8 cellular contexts compared by ENCODE assay signal in the genomic region with DNA sequence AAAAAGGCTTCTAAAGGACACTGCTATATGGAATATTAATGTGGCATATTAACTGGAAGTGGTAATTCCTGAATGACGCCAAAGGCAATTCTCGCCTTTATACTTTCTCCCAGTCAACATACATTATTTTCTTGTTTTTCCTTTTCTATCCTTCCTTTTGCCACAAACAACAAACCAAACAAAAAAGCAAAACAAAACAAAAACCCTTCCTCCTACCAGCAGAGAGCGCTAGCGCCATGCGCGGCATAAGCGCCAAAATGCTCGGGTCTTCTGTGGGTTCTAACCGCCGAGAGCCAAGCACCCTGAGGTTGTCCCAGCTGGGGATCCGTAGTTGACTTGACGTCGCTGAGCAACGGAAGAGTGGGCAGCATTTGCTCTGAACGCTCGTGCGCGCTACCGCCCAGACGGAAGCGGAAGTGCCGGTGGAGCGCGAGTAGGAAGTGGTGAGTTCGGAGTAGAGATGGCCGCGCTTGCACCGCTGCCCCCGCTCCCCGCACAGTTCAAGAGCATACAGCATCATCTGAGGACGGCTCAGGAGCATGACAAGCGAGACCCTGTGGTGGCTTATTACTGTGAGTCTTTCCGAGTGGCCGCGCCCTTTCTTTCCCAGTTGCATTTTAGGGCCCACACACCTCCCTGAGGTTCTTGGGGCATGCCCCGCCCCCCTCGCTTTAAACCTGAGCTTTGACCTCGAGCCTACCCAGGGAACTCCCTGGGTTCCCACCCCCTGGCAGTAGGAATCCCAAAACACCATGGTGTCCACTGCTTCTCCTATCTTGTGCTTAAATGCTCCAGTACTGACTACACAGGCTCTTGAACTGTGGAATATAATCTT. TPM values are rescaled to one million over a fixed set of nuclear protein-coding genes. Genes with fewer than 3 reads are reported as not detected.
A peak's percentile ranks its signal among the peaks of the same experiment; 100 is the strongest.
DNase-seq lines count a peak whose midpoint lies in the region; ATAC-seq and TF ChIP-seq lines count a peak whose summit lies in the region.

A gene (minus strand): TSS at position 295 of the 835 bp plus-strand sequence. CDS start 58,464 bp downstream, outside the sequence.
A gene with protein sequence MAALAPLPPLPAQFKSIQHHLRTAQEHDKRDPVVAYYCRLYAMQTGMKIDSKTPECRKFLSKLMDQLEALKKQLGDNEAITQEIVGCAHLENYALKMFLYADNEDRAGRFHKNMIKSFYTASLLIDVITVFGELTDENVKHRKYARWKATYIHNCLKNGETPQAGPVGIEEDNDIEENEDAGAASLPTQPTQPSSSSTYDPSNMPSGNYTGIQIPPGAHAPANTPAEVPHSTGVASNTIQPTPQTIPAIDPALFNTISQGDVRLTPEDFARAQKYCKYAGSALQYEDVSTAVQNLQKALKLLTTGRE (plus strand): TSS at position 436 of the 835 bp plus-strand sequence. CDS start 25 bp downstream, at position 461.

- H3K36me3 ChIP-seq in GM23338 (ENCODE audit: insufficient read depth): no peaks in the 10 kb centered on the region; the same call in 1 of the 2 replicates

- DNase-seq in ELF-1 (ENCODE audit: low read depth, low spot score) (peak; percentile 99), GM23338 (ENCODE audit: low spot score) (peak; percentile 99), LHCN-M2 (ENCODE audit: low read depth) (peak; percentile 99), RPMI7951 (ENCODE audit: low read depth) (peak; percentile 99), fibroblast of peridontal ligament (ENCODE audit: extremely low read depth) (peak; percentile 99)
- DNase-seq in activated T-helper 2 cell treated with anti-CD3 and anti-CD28 coated beads, Interferon-gamma antibody, Interleukin-2, Interleukin-4, amounts not matched to agents 10 μg/mL and 5 μg/mL and 100 μg/mL, durations not matched to agents 14 hours and 24 hours and 36 hours (ENCODE audit: low spot score): peak; percentile 95
- DNase-seq in natural killer cell treated with Interleukin-12 subunit alpha and Interleukin-12 subunit beta and Interleukin-15 and Interleukin-18, amount 100 ng/mL, for 72 hours (ENCODE audit: low spot score): peak; percentile 98
- peak; percentile 94 for DNase-seq in stimulated activated naive CD8-positive, alpha-beta T cell treated with anti-CD3 and anti-CD28 coated beads, Interleukin-15, Interleukin-2, amounts not matched to agents 100 U/mL and 50 U/mL, for 24 hours

- no peaks in the 10 kb centered on the region for H4K20me1 ChIP-seq in GM23338 (replicated peaks; ENCODE audit: insufficient read depth)

- peak; percentile 95 to 96 for TF ChIP-seq CTCF in GM23338 (conservative IDR thresholded peaks at IDR 0.05; ENCODE audit: low read depth in 2 of 2)

- peak within 1 kb of the TSS; percentile 91 for H3K4me2 ChIP-seq in GM23338

- peaks cover 32% of the 10 kb centered on the region for H3K4me1 Mint-ChIP-seq in GM23338
- peaks cover 31% of the 10 kb centered on the region for H3K4me1 Mint-ChIP-seq in activated T-helper 2 cell treated with anti-CD3 and anti-CD28 coated beads, Interferon-gamma antibody, Interleukin-2, Interleukin-4, amounts not matched to agents 10 μg/mL and 5 μg/mL and 100 μg/mL, durations not matched to agents 14 hours and 24 hours and 36 hours (ENCODE audit: low read depth)
- H3K4me1 Mint-ChIP-seq in natural killer cell treated with Interleukin-12 subunit alpha and Interleukin-12 subunit beta and Interleukin-15 and Interleukin-18, amount 100 ng/mL, for 72 hours (ENCODE audit: low read depth in 2 of 2): peaks cover 37 to 56% of the 10 kb centered on the region in 2 donors

- no peaks in the 10 kb centered on the region for H3K27me3 ChIP-seq in GM23338 (ENCODE audit: insufficient read depth)

- peaks cover 3% of the 10 kb centered on the region; the same call in 2 of the 3 replicates for H3K36me3 Mint-ChIP-seq in GM23338 (ENCODE audit: low read depth)
- peaks cover 26% of the 10 kb centered on the region for H3K36me3 Mint-ChIP-seq in activated T-helper 2 cell treated with anti-CD3 and anti-CD28 coated beads, Interferon-gamma antibody, Interleukin-2, Interleukin-4, amounts not matched to agents 10 μg/mL and 5 μg/mL and 100 μg/mL, durations not matched to agents 14 hours and 24 hours and 36 hours (ENCODE audit: low read depth)
- peaks cover 4% of the 10 kb centered on the region for H3K36me3 Mint-ChIP-seq in natural killer cell treated with Interleukin-12 subunit alpha and Interleukin-12 subunit beta and Interleukin-15 and Interleukin-18, amount 100 ng/mL, for 72 hours

- peak within 1 kb of the TSS; percentile 94 for H3K4me3 Mint-ChIP-seq in GM23338
- H3K4me3 Mint-ChIP-seq in activated T-helper 2 cell treated with anti-CD3 and anti-CD28 coated beads, Interferon-gamma antibody, Interleukin-2, Interleukin-4, amounts not matched to agents 10 μg/mL and 5 μg/mL and 100 μg/mL, durations not matched to agents 14 hours and 24 hours and 36 hours (ENCODE audit: low read depth): peak within 1 kb of the TSS; percentile 91
- H3K4me3 Mint-ChIP-seq in natural killer cell treated with Interleukin-12 subunit alpha and Interleukin-12 subunit beta and Interleukin-15 and Interleukin-18, amount 100 ng/mL, for 72 hours: peak within 1 kb of the TSS; percentile 93

- H3K79me2 ChIP-seq in GM23338 (replicated peaks; ENCODE audit: insufficient read depth): peaks cover 49% of the 10 kb centered on the region

- H2AFZ ChIP-seq in GM23338: peak within 1 kb of the TSS; percentile 43

- peaks cover 12% of the 10 kb centered on the region for H3K4me1 ChIP-seq in GM23338 (ENCODE audit: insufficient read depth)

- H3K27ac ChIP-seq in GM23338 (ENCODE audit: low read depth): no peak within 1 kb of the TSS; the same call in 1 of the 2 replicates

- ATAC-seq in GM23338: peak; percentile 98
- peak; percentile 98 for ATAC-seq in natural killer cell treated with Interleukin-12 subunit alpha and Interleukin-12 subunit beta and Interleukin-15 and Interleukin-18, amount 100 ng/mL, for 72 hours
- ATAC-seq in stimulated activated naive CD8-positive, alpha-beta T cell treated with anti-CD3 and anti-CD28 coated beads, Interleukin-15, Interleukin-2, amounts not matched to agents 100 U/mL and 50 U/mL, for 24 hours: peak; percentile 99

- no peaks in the 10 kb centered on the region for H3K9me2 ChIP-seq in GM23338 (ENCODE audit: insufficient read depth)

- no peaks in the 10 kb centered on the region for H3K27me3 Mint-ChIP-seq in GM23338 (ENCODE audit: insufficient read depth, low read depth, poor library complexity)
- no peaks in the 10 kb centered on the region for H3K27me3 Mint-ChIP-seq in activated T-helper 2 cell treated with anti-CD3 and anti-CD28 coated beads, Interferon-gamma antibody, Interleukin-2, Interleukin-4, amounts not matched to agents 10 μg/mL and 5 μg/mL and 100 μg/mL, durations not matched to agents 14 hours and 24 hours and 36 hours (ENCODE audit: low read depth)
- H3K27me3 Mint-ChIP-seq in natural killer cell treated with Interleukin-12 subunit alpha and Interleukin-12 subunit beta and Interleukin-15 and Interleukin-18, amount 100 ng/mL, for 72 hours: peaks cover 0 to 6% of the 10 kb centered on the region in 2 donors

- no peaks in the 10 kb centered on the region for H3K9me3 Mint-ChIP-seq in GM23338
- H3K9me3 Mint-ChIP-seq in activated T-helper 2 cell treated with anti-CD3 and anti-CD28 coated beads, Interferon-gamma antibody, Interleukin-2, Interleukin-4, amounts not matched to agents 10 μg/mL and 5 μg/mL and 100 μg/mL, durations not matched to agents 14 hours and 24 hours and 36 hours: no peaks in the 10 kb centered on the region
- H3K9me3 Mint-ChIP-seq in natural killer cell treated with Interleukin-12 subunit alpha and Interleukin-12 subunit beta and Interleukin-15 and Interleukin-18, amount 100 ng/mL, for 72 hours: no peaks in the 10 kb centered on the region

- intact Hi-C loops in activated T-helper 2 cell treated with anti-CD3 and anti-CD28 coated beads, Interferon-gamma antibody, Interleukin-2, Interleukin-4, amounts not matched to agents 10 μg/mL and 5 μg/mL and 100 μg/mL, durations not matched to agents 14 hours and 24 hours and 36 hours (cut with micrococcal nuclease): loop anchor here (1.0 to 10.0 kb wide), 6 partner anchors 9 to 1948 kb away; a partner anchor contains a TSS

- peak within 1 kb of the TSS; percentile 85 for H3K4me3 ChIP-seq in GM23338

- no peaks in the 10 kb centered on the region for H3F3A ChIP-seq in GM23338 (replicated peaks; ENCODE audit: low read depth)

- H3K27ac Mint-ChIP-seq in GM23338: peak within 1 kb of the TSS; percentile 93
- peak within 1 kb of the TSS; percentile 59 for H3K27ac Mint-ChIP-seq in activated T-helper 2 cell treated with anti-CD3 and anti-CD28 coated beads, Interferon-gamma antibody, Interleukin-2, Interleukin-4, amounts not matched to agents 10 μg/mL and 5 μg/mL and 100 μg/mL, durations not matched to agents 14 hours and 24 hours and 36 hours
- peak within 1 kb of the TSS; percentile 85 to 95 for H3K27ac Mint-ChIP-seq in natural killer cell treated with Interleukin-12 subunit alpha and Interleukin-12 subunit beta and Interleukin-15 and Interleukin-18, amount 100 ng/mL, for 72 hours

TF ChIP-seq in GM23338, 12 proteins besides CTCF, POLR2A, EP300 and RAD21 (continues in another document):
- TF ChIP-seq ZNF331 (CRISPR knock-in tag; IDR thresholded peaks at IDR 0.05; ENCODE audit: low read depth): 0 out of 2 replicates have a peak, but pooled peaks have one; percentile 31
- no peak for TF ChIP-seq NANOG (IDR thresholded peaks at IDR 0.05; ENCODE audit: borderline replicate concordance)
- TF ChIP-seq EZH2 (IDR thresholded peaks at IDR 0.05; ENCODE audit: low read depth, unreplicated experiment): no peak
- peak; percentile 88 for TF ChIP-seq POLR2AphosphoS5 (IDR thresholded peaks at IDR 0.05; ENCODE audit: low read depth)
- TF ChIP-seq JUNB (IDR thresholded peaks at IDR 0.05; ENCODE audit: unreplicated experiment): no peak

RNA-seq across cellular contexts. Expression of the first gene that starts in this region (rescaled TPM):
- total RNA-seq in GM23338 (2014; rRNA removed; shearing (Covaris generic)): not detected in 2 replicates
- polyA plus RNA-seq in GM23338 (2016; fragmentation: Nextera tagmentation; extraction: Ambion mirVana): not detected in 2 replicates
- total RNA-seq in LHCN-M2 (2014; rRNA removed): not detected in 2 replicates
- 0.04 TPM for polyA plus RNA-seq in LHCN-M2 (2012)
- not detected in 2 replicates for total RNA-seq in RPMI7951 (2014; rRNA removed; shearing (Covaris generic))
- not detected in 2 replicates for total RNA-seq in activated T-helper 2 cell treated with anti-CD3 and anti-CD28 coated beads, Interferon-gamma antibody, Interleukin-2, Interleukin-4, amounts not matched to agents 10 μg/mL and 5 μg/mL and 100 μg/mL, durations not matched to agents 14 hours and 24 hours and 36 hours
- total RNA-seq in natural killer cell treated with Interleukin-12 subunit alpha and Interleukin-12 subunit beta and Interleukin-15 and Interleukin-18, amount 100 ng/mL, for 72 hours: not detected

RNA-seq across cellular contexts. Expression of the second gene that starts in this region (rescaled TPM):
- 102 and 109 TPM in 2 replicates for total RNA-seq in GM23338 (2014; rRNA removed; shearing (Covaris generic))
- 88.5 and 104 TPM in 2 replicates for polyA plus RNA-seq in GM23338 (2016; fragmentation: Nextera tagmentation; extraction: Ambion mirVana)
- total RNA-seq in LHCN-M2 (2014; rRNA removed): 72.8 and 82.8 TPM in 2 replicates
- polyA plus RNA-seq in LHCN-M2 (2012): 32.0 TPM
- 108 and 128 TPM in 2 replicates for total RNA-seq in RPMI7951 (2014; rRNA removed; shearing (Covaris generic))
- total RNA-seq in activated T-helper 2 cell treated with anti-CD3 and anti-CD28 coated beads, Interferon-gamma antibody, Interleukin-2, Interleukin-4, amounts not matched to agents 10 μg/mL and 5 μg/mL and 100 μg/mL, durations not matched to agents 14 hours and 24 hours and 36 hours: 49.5 and 49.9 TPM in 2 replicates
- 10 to 100 TPM; 32.6 to 48.0 TPM for total RNA-seq in natural killer cell treated with Interleukin-12 subunit alpha and Interleukin-12 subunit beta and Interleukin-15 and Interleukin-18, amount 100 ng/mL, for 72 hours
